ENCODE assay signal across 8 cellular contexts in genomic region chr7:44477063-44477830, GRCh38. TPM values are rescaled to one million over a fixed set of nuclear protein-coding genes. Genes with fewer than 3 reads are reported as not detected.
DNase-seq lines count a peak whose midpoint lies in the region; ATAC-seq, FAIRE-seq and TF ChIP-seq lines count a peak whose summit lies in the region.

No MANE protein-coding gene starts in this region.

- no peaks in the 10 kb centered on the region for H3K27me3 ChIP-seq in HepG2 (ENCODE audit: control insufficient read depth in 1 of 2, insufficient read depth in 2 of 2, low read length in 2 of 2)

- H3K36me3 ChIP-seq in HepG2 (replicated peaks in 1 of 2; ENCODE audit: control insufficient read depth in 1 of 2, insufficient read depth in 2 of 2, low read length in 2 of 2) = peaks cover 11 to 61% of the 10 kb centered on the region in 2 experiments

- 32% methylated on average over 6 of the region's 6 CpGs for WGBS in A549 (ENCODE audit: missing lambda C conversion rate)
- 41% methylated on average over 6 of the region's 6 CpGs for WGBS in HepG2 (ENCODE audit: low lambda C conversion rate)

- ATAC-seq in A549 (peak; percentile 97 to 98), HG03108 (IDR thresholded peaks at IDR 0.05; ENCODE audit: unreplicated experiment) (peak; percentile 73), HepG2 (peak; percentile 88)

- TF ChIP-seq EP300 in A549 (IDR thresholded peaks at IDR 0.05) = no peak
- TF ChIP-seq EP300 in HepG2 (IDR thresholded peaks at IDR 0.05; ENCODE audit: low read depth in 2 of 2, low read length in 2 of 2) = no peak
- no peak for TF ChIP-seq EP300 in HepG2 (CRISPR knock-in tag; IDR thresholded peaks at IDR 0.05; ENCODE audit: borderline replicate concordance)

- TF ChIP-seq POLR2A in A549 (IDR thresholded peaks at IDR 0.05; ENCODE audit: low read length) (no peak), HepG2 (IDR thresholded peaks at IDR 0.05; ENCODE audit: insufficient read depth in 1 of 2, low read depth in 2 of 2, low read length in 2 of 2) (no peak)

- H3K79me2 ChIP-seq in HepG2 (ENCODE audit: insufficient read depth, low read length) = peaks cover 17% of the 10 kb centered on the region

- peak; percentile 78 to 79 for TF ChIP-seq RAD21 in A549 (conservative IDR thresholded peaks at IDR 0.05 in 1 of 2, IDR thresholded peaks at IDR 0.05 in 1 of 2)
- peak; percentile 84 for TF ChIP-seq RAD21 in HepG2 (CRISPR knock-in tag; IDR thresholded peaks at IDR 0.05)

- POLR2A ChIA-PET in A549 (lab: Yijun Ruan, JAX) = interaction anchor here (0.7 kb wide), 1 partner anchor 433 kb away, joined by 7 read pairs; the partner anchor contains the start of gene DBNL
- POLR2A ChIA-PET in HepG2 (lab: Yijun Ruan, JAX) = interaction anchor here (1.0 kb wide), 1 partner anchor 13 kb away, joined by 4 read pairs; the partner anchor contains the start of gene NUDCD3

- H3K4me2 ChIP-seq in A549 (no peak overlapping the region), HepG2 (ENCODE audit: low read depth, low read length) (no peak overlapping the region)

- H3K9me3 ChIP-seq in A549 (no peaks in the 10 kb centered on the region), HepG2 (ENCODE audit: low read length) (no peaks in the 10 kb centered on the region)

- DNase-seq in A549 (ENCODE audit: low read depth in 1 of 2, low spot score in 1 of 2) (peak; percentile 83 to 84), GM13977 (ENCODE audit: low spot score) (peak; percentile 56), NCI-H345 treated with DMSO at 0.1 percent for 48 hours (lab: John Stamatoyannopoulos, UW; ENCODE audit: unreplicated experiment) (peak; percentile 35), coronary artery (ENCODE audit: low spot score) (no peak), HepG2 (ENCODE audit: low spot score) (peak; percentile 71)
- peak; percentile 71 for DNase-seq in activated CD4-positive, alpha-beta T cell treated with anti-CD3 and anti-CD28 coated beads for 48 hours
- peak; percentile 14 to 43 (median 39) for DNase-seq in stimulated activated CD4-positive, alpha-beta T cell treated with anti-CD3 and anti-CD28 coated beads, TNF-alpha, amount 100 ng/mL, for 48 hours (ENCODE audit: low read depth in 3 of 3)

- H3K27ac ChIP-seq in A549 (no peak overlapping the region), coronary artery (no peak overlapping the region), HepG2 (ENCODE audit: extremely low read length, insufficient read depth, low read length) (no peak overlapping the region)

- H3K4me1 ChIP-seq in A549 (0 out of 3 replicates have a peak, but pooled peaks cover 3% of the 10 kb centered on the region), HepG2 (ENCODE audit: insufficient read depth, low read length) (peaks cover 27% of the 10 kb centered on the region)

- no peak overlapping the region for H3K4me3 ChIP-seq in A549
- no peak overlapping the region for H3K4me3 ChIP-seq in coronary artery
- H3K4me3 ChIP-seq in HepG2 (replicated peaks in 1 of 3; ENCODE audit: insufficient read depth in 1 of 3, low read depth in 2 of 3, low read length in 3 of 3) = no peak overlapping the region

- intact Hi-C loops in HepG2 (cut with micrococcal nuclease; ENCODE audit: unreplicated experiment) = loop anchor here (1.0 to 5.0 kb wide), 3 partner anchors 46 to 236 kb away; no protein-coding TSS in a partner anchor

- FAIRE-seq in A549 (lab: Jason Lieb, UNC) (peak; percentile 88), HepG2 (lab: Jason Lieb, UNC) (peak; percentile 95)

- no peak overlapping the region for H3K9ac ChIP-seq in HepG2 (ENCODE audit: insufficient read depth, low read depth, low read length)

- no peaks in the 10 kb centered on the region for H4K20me1 ChIP-seq in HepG2 (ENCODE audit: insufficient read depth, low read length)

- CTCF ChIA-PET in A549 (lab: Yijun Ruan, JAX) (interaction anchor here (0.6 to 1.4 kb wide), 14 partner anchors 9 to 456 kb away, joined by 3 to 5 read pairs (median 3); no protein-coding TSS in a partner anchor), HepG2 (lab: Yijun Ruan, JAX; ENCODE audit: low intra/inter-chr PET ratio, low total read pairs) (interaction anchor here (1.5 to 2.2 kb wide), 4 partner anchors 46 to 236 kb away, joined by 5 to 13 read pairs (median 8); no protein-coding TSS in a partner anchor)

- H2AFZ ChIP-seq in HepG2 (ENCODE audit: low read length) = no peak overlapping the region

- BruUV-seq in HepG2 (replicated peaks; lab: Mats Ljungman, UMichigan) = no TSS peak

- peak; percentile 79 for TF ChIP-seq CTCF in A549 (IDR thresholded peaks at IDR 0.05)
- TF ChIP-seq CTCF in GM13977 (IDR thresholded peaks at IDR 0.05; ENCODE audit: extremely low read depth, insufficient read depth, missing control alignments) = peak; percentile 99
- TF ChIP-seq CTCF in coronary artery (IDR thresholded peaks at IDR 0.05) = peak; percentile 71
- TF ChIP-seq CTCF in HepG2 (CRISPR knock-in tag; IDR thresholded peaks at IDR 0.05) = peak; percentile 94

- in situ Hi-C loops in GM13977 (cut with MboI; ENCODE audit: low pct_unique_long_range_greater_than_20kb, low sequenced_read_pairs, unreplicated experiment) (loop anchor here (10.0 kb wide), 1 partner anchor 232 kb away; no protein-coding TSS in a partner anchor), HepG2 (cut with HindIII; ENCODE audit: extremely low pct_ligation_motif_present, low pct_unique_long_range_greater_than_20kb) (loop anchor here (5.0 kb wide), 1 partner anchor 235 kb away; no protein-coding TSS in a partner anchor)

TF ChIP-seq in A549, 52 proteins besides CTCF, POLR2A, EP300 and RAD21:
- TF ChIP-seq JUN (IDR thresholded peaks at IDR 0.05) (no peak), NFE2L2 (conservative IDR thresholded peaks at IDR 0.05; ENCODE audit: low read length) (no peak), SMC3 (IDR thresholded peaks at IDR 0.05) (peak; percentile 56; the same call in 2 of the 3 replicates), EHF (CRISPR knock-in tag; IDR thresholded peaks at IDR 0.05) (no peak), TFCP2L1 (CRISPR knock-in tag; IDR thresholded peaks at IDR 0.05) (no peak)

TF ChIP-seq in HepG2, 621 proteins besides CTCF, POLR2A, EP300 and RAD21 (continues in another document):
- TF ChIP-seq ATF7 (IDR thresholded peaks at IDR 0.05) (peak; percentile 57; the same call in 1 of the 2 replicates), ATF7 (CRISPR knock-in tag; IDR thresholded peaks at IDR 0.05) (no peak), ZNF775 (CRISPR knock-in tag; IDR thresholded peaks at IDR 0.05; ENCODE audit: borderline replicate concordance) (no peak), ZBTB33 (CRISPR knock-in tag; IDR thresholded peaks at IDR 0.05) (peak; percentile 31; the same call in 1 of the 2 replicates), SIX1 (CRISPR knock-in tag; IDR thresholded peaks at IDR 0.05; ENCODE audit: borderline replicate concordance) (0 out of 2 replicates have a peak, but pooled peaks have one; percentile 46), SAP130 (CRISPR knock-in tag; IDR thresholded peaks at IDR 0.05; ENCODE audit: low read depth) (0 out of 2 replicates have a peak, but pooled peaks have one; percentile 29), XRCC5 (optimal IDR thresholded peaks at IDR 0.05; ENCODE audit: low read length) (peak; percentile 38), THAP11 (CRISPR knock-in tag; IDR thresholded peaks at IDR 0.05) (0 out of 2 replicates have a peak, but pooled peaks have one; percentile 32), FOSL2 (CRISPR knock-in tag; IDR thresholded peaks at IDR 0.05) (peak; percentile 20; the same call in 1 of the 2 replicates), SMC3 (IDR thresholded peaks at IDR 0.05; ENCODE audit: low read length) (peak; percentile 89)

RNA-seq across cellular contexts. Expression of gene NUDCD3, which starts 13.2 kb away (rescaled TPM):
- 66.3 and 84.2 TPM in 2 replicates for polyA plus RNA-seq in A549 (2011; rRNA removed)
- polyA plus RNA-seq in A549 (2012; cell fraction: cytosol; rRNA removed) = 30.0 and 34.8 TPM in 2 replicates
- polyA plus RNA-seq in A549 (2012; cell fraction: nucleus; rRNA removed) = 54.8 and 84.9 TPM in 2 replicates
- 41.7 to 44.3 TPM (median 42.8 TPM) in 3 replicates for polyA plus RNA-seq in A549 (2017; fragmentation: RNase III; extraction: RNeasy Plus Mini Kit Qiagen cat#74134 plus additional on column Dnase treatment)
- 68.5 and 70.6 TPM in 2 replicates for polyA minus RNA-seq in A549 (2011; rRNA and poly(A)+ RNA removed)
- total RNA-seq in HepG2 (2016; rRNA removed; fragmentation: Illumina TruSeq; extraction: Trizol) = 49.9 and 54.6 TPM in 2 replicates
- total RNA-seq in HepG2 (2016; cell fraction: cytosol; rRNA removed; fragmentation: Illumina TruSeq; extraction: Trizol; ENCODE audit: low read depth) = 13.4 and 14.8 TPM in 2 replicates
- total RNA-seq in HepG2 (2016; cell fraction: insoluble cytoplasmic fraction; rRNA removed; fragmentation: Illumina TruSeq; extraction: Trizol) = 43.2 and 52.2 TPM in 2 replicates
- 11.7 and 13.3 TPM in 2 replicates for total RNA-seq in HepG2 (2016; cell fraction: membrane; rRNA removed; fragmentation: Illumina TruSeq; extraction: Trizol)
- 42.0 and 47.5 TPM in 2 replicates for total RNA-seq in HepG2 (2016; cell fraction: nucleus; rRNA removed; fragmentation: Illumina TruSeq; extraction: Trizol)
- 20.8 and 25.4 TPM in 2 replicates for polyA plus RNA-seq in HepG2 (2011; rRNA removed)
- 21.8 and 27.6 TPM in 2 replicates for polyA plus RNA-seq in HepG2 (2011; cell fraction: cytosol; rRNA removed)
- 32.7 and 41.3 TPM in 2 replicates for polyA plus RNA-seq in HepG2 (2011; cell fraction: nucleus; rRNA removed)
- polyA plus RNA-seq in HepG2 (2012) = 27.9 and 29.4 TPM in 2 replicates
- polyA plus RNA-seq in HepG2 (2016; cell fraction: cytosol; fragmentation: Illumina TruSeq; extraction: Trizol; ENCODE audit: low read depth) = 2.5 and 3.1 TPM in 2 replicates
- 30.1 and 34.3 TPM in 2 replicates for polyA plus RNA-seq in HepG2 (2016; cell fraction: insoluble cytoplasmic fraction; fragmentation: Illumina TruSeq; extraction: Trizol; ENCODE audit: low read depth)
- 5.2 and 6.4 TPM in 2 replicates for polyA plus RNA-seq in HepG2 (2016; cell fraction: membrane; fragmentation: Illumina TruSeq; extraction: Trizol; ENCODE audit: low read depth)
- 35.7 and 42.8 TPM in 2 replicates for polyA plus RNA-seq in HepG2 (2016; cell fraction: nucleus; fragmentation: Illumina TruSeq; extraction: Trizol; ENCODE audit: insufficient read depth, low read depth)
- 43.7 and 47.9 TPM in 2 replicates for polyA minus RNA-seq in HepG2 (2011; rRNA and poly(A)+ RNA removed; ENCODE audit: low replicate concordance)
- 19.5 and 27.3 TPM in 2 replicates for polyA minus RNA-seq in HepG2 (2011; cell fraction: cytosol; rRNA and poly(A)+ RNA removed)
- 36.7 and 44.8 TPM in 2 replicates for polyA minus RNA-seq in HepG2 (2011; cell fraction: nucleus; rRNA and poly(A)+ RNA removed)

Comparison
In these comparisons a context has a peak if more than half of its experiments do, and no peak if none do; other contexts are left out.
1. Of the 38 proteins assayed by ChIP-seq in both HepG2 and A549: peak only in HepG2: BHLHE40 and FOSL2; only in A549: none; in both: CTCF, RAD21 and SMC3; in neither: 32; mixed calls (peak in some experiments, not most) for 1.